In the genomic region with DNA sequence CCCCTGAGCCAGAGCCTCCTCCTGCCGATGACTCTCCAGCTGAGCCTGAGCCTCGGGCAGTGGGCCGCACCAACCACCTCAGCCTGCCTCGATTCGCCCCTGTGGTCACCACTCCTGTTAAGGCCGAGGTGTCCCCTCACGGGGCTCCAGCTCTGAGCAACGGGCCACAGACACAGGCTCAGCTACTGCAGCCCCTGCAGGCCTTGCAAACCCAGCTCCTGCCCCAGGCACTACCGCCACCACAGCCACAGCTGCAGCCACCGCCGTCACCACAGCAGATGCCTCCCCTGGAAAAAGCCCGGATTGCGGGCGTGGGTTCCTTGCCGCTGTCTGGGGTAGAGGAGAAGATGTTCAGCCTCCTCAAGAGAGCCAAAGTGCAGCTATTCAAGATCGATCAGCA, we compare ENCODE assay signal across 21 cellular contexts. TPM values are rescaled to one million over a fixed set of nuclear protein-coding genes. Genes with fewer than 3 reads are reported as not detected.
DNase-seq lines count a peak whose midpoint lies in the region; ATAC-seq, FAIRE-seq and TF ChIP-seq lines count a peak whose summit lies in the region.
"Had no signal": no experiment of that assay in that cellular context is flagged by ENCODE, and none has a peak within 500 bp of the region (broad histone marks: within the 10 kb centered on the region; RNA-seq: fewer than 3 reads in every experiment).

No MANE protein-coding gene starts in this region.

- SMC1A ChIA-PET in GM12878 (lab: Charles Lee; ENCODE audit: uncharacterized antibody, unreplicated experiment), result no interaction called here

- H3K4me1 ChIP-seq in heart left ventricle (peaks cover 3 to 26% (median 12%) of the 10 kb centered on the region in 12 donors), GM12878 (ENCODE audit: control insufficient read depth, insufficient read depth, low read length) (peaks cover 10% of the 10 kb centered on the region)

- peaks cover 26% of the 10 kb centered on the region for H3K79me2 ChIP-seq in GM12878 (ENCODE audit: control insufficient read depth, insufficient read depth, low read length)

- no peak for TF ChIP-seq CTCF in heart left ventricle (IDR thresholded peaks at IDR 0.05)
- TF ChIP-seq CTCF in GM12878 (IDR thresholded peaks at IDR 0.05 in 2 of 3, conservative IDR thresholded peaks at IDR 0.05 in 1 of 3; ENCODE audit: control insufficient read depth in 2 of 3, extremely low read depth in 1 of 3, insufficient read depth in 1 of 3, low read depth in 3 of 3, low read length in 3 of 3), result no peak

- TF ChIP-seq POLR2A in heart left ventricle (IDR thresholded peaks at IDR 0.05), result no peak
- peak; percentile 52 for TF ChIP-seq POLR2A in GM12878 (IDR thresholded peaks at IDR 0.05; ENCODE audit: low read depth, low read length)

- H3K9me3 Mint-ChIP-seq in stimulated activated naive CD8-positive, alpha-beta T cell treated with anti-CD3 and anti-CD28 coated beads, Interleukin-15, amount 100 ng/mL, for 72 hours, result no peaks in the 10 kb centered on the region

- 89 to 98% (median 94%) methylated on average over 5 to 16 of the region's 16 CpGs for WGBS in heart left ventricle, 4 donors
- WGBS in GM12878 (ENCODE audit: insufficient coverage, insufficient replicate concordance, low lambda C conversion rate, missing lambda C conversion rate), result 88% methylated on average over 16 of the region's 16 CpGs

- H2AFZ ChIP-seq in GM12878 (ENCODE audit: control insufficient read depth, low read depth, low read length), result no peak overlapping the region

- H3K27me3 ChIP-seq in heart left ventricle (no peaks in the 10 kb centered on the region), GM12878 (replicated peaks in 1 of 2; ENCODE audit: control insufficient read depth in 2 of 2, insufficient read depth in 2 of 2, low read length in 1 of 2) (no peaks in the 10 kb centered on the region)

- in situ Hi-C loops in GM12878 (cut with MboI), result no loop called here

- no peaks in the 10 kb centered on the region; the same call in 1 of the 2 replicates for H4K20me1 ChIP-seq in GM12878 (ENCODE audit: control insufficient read depth, insufficient read depth)

- no peaks in the 10 kb centered on the region for H3K27me3 Mint-ChIP-seq in stimulated activated naive CD8-positive, alpha-beta T cell treated with anti-CD3 and anti-CD28 coated beads, Interleukin-15, amount 100 ng/mL, for 72 hours

- H3K27ac ChIP-seq in heart left ventricle (no peak overlapping the region), GM12878 (ENCODE audit: control insufficient read depth, insufficient read depth) (no peak overlapping the region)
- H3K27ac ChIP-seq: C4-2B, coronary artery, left ventricle myocardium inferior, thoracic aorta had no signal

- intact Hi-C loops in Right ventricle myocardium inferior (cut with DNase I), result no loop called here
- intact Hi-C loops in heart left ventricle (cut with DNase I), result no loop called here
- intact Hi-C loops in GM12878 (cut with micrococcal nuclease; ENCODE audit: unreplicated experiment), result no loop called here

- H3K4me3 ChIP-seq in heart left ventricle, result no peak overlapping the region
- H3K4me3 ChIP-seq in GM12878, result no peak overlapping the region
- H3K4me3 ChIP-seq: coronary artery, left ventricle myocardium inferior, thoracic aorta had no signal

- POLR2A ChIA-PET in GM12878 (lab: Charles Lee), result no interaction called here

- BruUV-seq in GM12878 (replicated peaks; lab: Mats Ljungman, UMichigan), result no TSS peak

- H3K27ac Mint-ChIP-seq in stimulated activated naive CD8-positive, alpha-beta T cell treated with anti-CD3 and anti-CD28 coated beads, Interleukin-15, amount 100 ng/mL, for 72 hours, result peak overlapping the region; percentile 13 to 96

- peaks cover 53% of the 10 kb centered on the region for H3K4me1 Mint-ChIP-seq in stimulated activated naive CD8-positive, alpha-beta T cell treated with anti-CD3 and anti-CD28 coated beads, Interleukin-15, amount 100 ng/mL, for 72 hours

- DNase-seq in Right ventricle myocardium inferior (ENCODE audit: missing footprints) (peak; percentile 66), heart left ventricle (no peak), GM12878 (ENCODE audit: low read depth, low spot score) (no peak), DMS79 treated with DMSO at 0.1 percent for 48 hours (lab: John Stamatoyannopoulos, UW) (no peak), NCI-H187 treated with DMSO at 0.1 percent for 48 hours (lab: John Stamatoyannopoulos, UW) (no peak)
- no peak for DNase-seq in stimulated activated naive CD8-positive, alpha-beta T cell treated with anti-CD3 and anti-CD28 coated beads, Interleukin-15, amount 100 ng/mL, for 72 hours
- DNase-seq: activated CD4-positive, CD25-positive, alpha-beta regulatory T cell; head of caudate nucleus; IMR-90; left ventricle myocardium inferior; midbrain; MM.1S; NCI-H146; NCI-H526 treated with DMSO at 0.1 percent for 48 hours; posterior cingulate gyrus; T-helper 9 cell had no signal

- H3K9ac ChIP-seq in GM12878 (ENCODE audit: control insufficient read depth, insufficient read depth, low read length), result no peak overlapping the region

- H3K4me2 ChIP-seq in GM12878 (ENCODE audit: control insufficient read depth, insufficient read depth), result 0 out of 2 replicates have a peak overlapping the region, but pooled peaks have one; percentile 22

- RAD21 ChIA-PET in GM12878 (lab: Charles Lee; ENCODE audit: unreplicated experiment), result no interaction called here

- H3K36me3 ChIP-seq in heart left ventricle (peaks cover 8 to 68% (median 57%) of the 10 kb centered on the region in 9 donors), GM12878 (ENCODE audit: control insufficient read depth in 2 of 2, insufficient read depth in 2 of 2, low read length in 1 of 2) (peaks cover 23 to 31% of the 10 kb centered on the region in 2 experiments)

- H3K9me3 ChIP-seq in heart left ventricle (no peaks in the 10 kb centered on the region), GM12878 (replicated peaks; ENCODE audit: control insufficient read depth, insufficient read depth, low read length) (no peaks in the 10 kb centered on the region)
- H3K9me3 ChIP-seq: left ventricle myocardium inferior, thoracic aorta had no signal

- ATAC-seq in Right ventricle myocardium inferior (no peak), heart left ventricle (no peak), GM12878 (no peak)
- no peak for ATAC-seq in stimulated activated naive CD8-positive, alpha-beta T cell treated with anti-CD3 and anti-CD28 coated beads, Interleukin-15, amount 100 ng/mL, for 72 hours
- ATAC-seq: sciatic nerve had no signal

- FAIRE-seq in GM12878 (lab: Jason Lieb, UNC), result no peak

- CTCF ChIA-PET in GM12878 (lab: Yijun Ruan, JAX), result no interaction called here

- no peak for TF ChIP-seq EP300 in GM12878 (IDR thresholded peaks at IDR 0.05; ENCODE audit: borderline replicate concordance in 1 of 2, control insufficient read depth in 1 of 2, low read depth in 2 of 2, low read length in 2 of 2)

- H3K4me3 Mint-ChIP-seq in stimulated activated naive CD8-positive, alpha-beta T cell treated with anti-CD3 and anti-CD28 coated beads, Interleukin-15, amount 100 ng/mL, for 72 hours, result peak overlapping the region in 1 of 2 donors; percentile 56

- TF ChIP-seq RAD21 in GM12878 (IDR thresholded peaks at IDR 0.05; ENCODE audit: insufficient read depth, low read depth, low read length), result no peak

RNA-seq across cellular contexts. Expression of a gene that starts 3.6 kb away (rescaled TPM):
- total RNA-seq in Right ventricle myocardium inferior, result 12.7 TPM
- total RNA-seq in heart left ventricle, result 10 to 100 TPM; 11.3 to 24.5 (median 15.7) TPM
- polyA plus RNA-seq in heart left ventricle, result 10 to 100 TPM; 13.9 to 15.8 TPM
- 27.0 and 31.3 TPM in 2 replicates for total RNA-seq in GM12878 (2013; cell fraction: nucleolus; rRNA removed)
- total RNA-seq in GM12878 (2014; rRNA removed), result 5.3 and 7.8 TPM in 2 replicates
- 3.8 and 3.9 TPM in 2 replicates for total RNA-seq in GM12878 (2014; rRNA removed; fragmentation: Illumina TruSeq; extraction: Trizol)
- 35.3 and 35.6 TPM in 2 replicates for total RNA-seq in GM12878 (2021)
- polyA plus RNA-seq in GM12878 (2011; ENCODE audit: low read depth), result 15.0 TPM
- polyA plus RNA-seq in GM12878 (2011; rRNA removed), result 6.8 and 14.9 TPM in 2 replicates
- 19.6 and 23.0 TPM in 2 replicates for polyA plus RNA-seq in GM12878 (2011; cell fraction: cytosol; rRNA removed)
- 112 and 185 TPM in 2 replicates for polyA plus RNA-seq in GM12878 (2011; cell fraction: nucleus; rRNA removed)
- 29.0 and 37.1 TPM in 2 replicates for polyA plus RNA-seq in GM12878 (2012)
- 7.6 and 14.7 TPM in 2 replicates for polyA plus RNA-seq in GM12878 (2014; fragmentation: Illumina TruSeq; extraction: Trizol)
- polyA plus RNA-seq in GM12878 (2014; fragmentation: Nextera tagmentation; extraction: Ambion mirVana), result under 1 TPM; 0.71 to 0.91 TPM
- 21.9 and 23.0 TPM in 2 replicates for polyA plus RNA-seq in GM12878 (2014; rRNA removed)
- 1 to 10 TPM; 4.0 to 4.1 TPM for polyA plus RNA-seq in GM12878 (2016; fragmentation: Nextera tagmentation; extraction: Ambion mirVana)
- polyA minus RNA-seq in GM12878 (2011; rRNA and poly(A)+ RNA removed), result 8.0 and 8.4 TPM in 2 replicates
- polyA minus RNA-seq in GM12878 (2011; cell fraction: cytosol; rRNA and poly(A)+ RNA removed), result 6.1 and 10.9 TPM in 2 replicates
- 10.0 and 17.1 TPM in 2 replicates for polyA minus RNA-seq in GM12878 (2011; cell fraction: nucleus; rRNA and poly(A)+ RNA removed)

RNA-seq across cellular contexts. Expression of a gene that starts 17.0 kb away (rescaled TPM):
- total RNA-seq in Right ventricle myocardium inferior (not detected), heart left ventricle (under 1 TPM in 1 of 9 donors, not detected in 8; 0.24 TPM), GM12878 (2014; rRNA removed) (11.0 and 13.9 TPM in 2 replicates), GM12878 (2014; rRNA removed; fragmentation: Illumina TruSeq; extraction: Trizol) (11.0 and 11.4 TPM in 2 replicates), GM12878 (2021) (45.6 and 46.7 TPM in 2 replicates)
- polyA plus RNA-seq in heart left ventricle (not detected), GM12878 (2011; rRNA removed) (10.2 and 18.2 TPM in 2 replicates), GM12878 (2014; fragmentation: Illumina TruSeq; extraction: Trizol) (6.2 and 13.2 TPM in 2 replicates), GM12878 (2014; fragmentation: Nextera tagmentation; extraction: Ambion mirVana) (1 to 10 TPM; 1.0 to 3.6 TPM), GM12878 (2014; rRNA removed) (34.7 and 36.7 TPM in 2 replicates), GM12878 (2016; fragmentation: Nextera tagmentation; extraction: Ambion mirVana) (10 to 100 TPM; 32.4 to 36.4 TPM)
- total RNA-seq in GM12878 (2013; cell fraction: nucleolus; rRNA removed), result 41.3 and 46.9 TPM in 2 replicates
- 7.2 TPM for polyA plus RNA-seq in GM12878 (2011; ENCODE audit: low read depth)
- polyA plus RNA-seq in GM12878 (2011; cell fraction: cytosol; rRNA removed), result 15.1 and 26.3 TPM in 2 replicates
- polyA plus RNA-seq in GM12878 (2011; cell fraction: nucleus; rRNA removed), result 78.5 and 107 TPM in 2 replicates
- 22.0 and 36.4 TPM in 2 replicates for polyA plus RNA-seq in GM12878 (2012)
- 6.7 and 12.7 TPM in 2 replicates for polyA minus RNA-seq in GM12878 (2011; rRNA and poly(A)+ RNA removed)
- polyA minus RNA-seq in GM12878 (2011; cell fraction: cytosol; rRNA and poly(A)+ RNA removed), result 8.8 and 10.2 TPM in 2 replicates
- polyA minus RNA-seq in GM12878 (2011; cell fraction: nucleus; rRNA and poly(A)+ RNA removed), result 17.0 and 21.9 TPM in 2 replicates
- total RNA-seq: IMR-90, left ventricle myocardium inferior, thoracic aorta had no signal
- polyA plus RNA-seq: IMR-90, neural cell had no signal

RNA-seq across cellular contexts. Expression of a gene that starts 20.9 kb away (rescaled TPM):
- 5.1 TPM for total RNA-seq in Right ventricle myocardium inferior
- total RNA-seq in heart left ventricle, result 10 to 100 TPM in 1 of 9 donors, 1 to 10 TPM in 7, under 1 TPM in 1; 0.74 to 25.2 (median 3.6) TPM
- polyA plus RNA-seq in heart left ventricle, result 10 to 100 TPM in 1 of 2 donors, 1 to 10 TPM in 1; 3.4 to 10.8 TPM
- 16.2 and 19.9 TPM in 2 replicates for total RNA-seq in GM12878 (2013; cell fraction: nucleolus; rRNA removed)
- total RNA-seq in GM12878 (2014; rRNA removed), result 27.2 and 28.7 TPM in 2 replicates
- 8.3 and 9.1 TPM in 2 replicates for total RNA-seq in GM12878 (2014; rRNA removed; fragmentation: Illumina TruSeq; extraction: Trizol)
- total RNA-seq in GM12878 (2021), result 35.3 and 41.7 TPM in 2 replicates
- polyA plus RNA-seq in GM12878 (2011; ENCODE audit: low read depth), result 11.1 TPM
- polyA plus RNA-seq in GM12878 (2011; rRNA removed), result 10.1 and 22.4 TPM in 2 replicates
- 46.7 and 55.5 TPM in 2 replicates for polyA plus RNA-seq in GM12878 (2011; cell fraction: cytosol; rRNA removed)
- 75.6 and 89.2 TPM in 2 replicates for polyA plus RNA-seq in GM12878 (2011; cell fraction: nucleus; rRNA removed)
- polyA plus RNA-seq in GM12878 (2012), result 30.0 and 41.7 TPM in 2 replicates
- polyA plus RNA-seq in GM12878 (2014; fragmentation: Illumina TruSeq; extraction: Trizol), result 5.9 and 8.7 TPM in 2 replicates
- polyA plus RNA-seq in GM12878 (2014; fragmentation: Nextera tagmentation; extraction: Ambion mirVana), result 10 to 100 TPM in 1 of 2 experiments, 1 to 10 TPM in 1; 2.5 to 11.9 TPM
- 39.9 and 47.9 TPM in 2 replicates for polyA plus RNA-seq in GM12878 (2014; rRNA removed)
- polyA plus RNA-seq in GM12878 (2016; fragmentation: Nextera tagmentation; extraction: Ambion mirVana), result 10 to 100 TPM; 36.4 to 36.8 TPM
- polyA minus RNA-seq in GM12878 (2011; rRNA and poly(A)+ RNA removed), result 7.2 and 17.9 TPM in 2 replicates
- 9.4 and 12.4 TPM in 2 replicates for polyA minus RNA-seq in GM12878 (2011; cell fraction: cytosol; rRNA and poly(A)+ RNA removed)
- 11.1 and 12.0 TPM in 2 replicates for polyA minus RNA-seq in GM12878 (2011; cell fraction: nucleus; rRNA and poly(A)+ RNA removed)

RNA-seq across cellular contexts. Expression of a gene that starts 23.8 kb away (rescaled TPM):
- total RNA-seq in Right ventricle myocardium inferior (19.5 TPM), heart left ventricle (10 to 100 TPM; 14.3 to 32.8 (median 20.9) TPM), GM12878 (2014; rRNA removed) (9.4 and 14.0 TPM in 2 replicates), GM12878 (2014; rRNA removed; fragmentation: Illumina TruSeq; extraction: Trizol) (7.9 and 9.3 TPM in 2 replicates), GM12878 (2021) (13.0 and 16.4 TPM in 2 replicates)
- polyA plus RNA-seq in heart left ventricle (10 to 100 TPM in 1 of 2 donors, 1 to 10 TPM in 1; 7.2 to 27.1 TPM), GM12878 (2011; rRNA removed) (11.8 and 16.2 TPM in 2 replicates), GM12878 (2014; fragmentation: Illumina TruSeq; extraction: Trizol) (9.6 and 13.4 TPM in 2 replicates), GM12878 (2014; fragmentation: Nextera tagmentation; extraction: Ambion mirVana) (10 to 100 TPM in 1 of 2 experiments, 1 to 10 TPM in 1; 9.6 to 13.7 TPM), GM12878 (2014; rRNA removed) (21.6 and 22.1 TPM in 2 replicates), GM12878 (2016; fragmentation: Nextera tagmentation; extraction: Ambion mirVana) (10 to 100 TPM; 17.1 to 17.4 TPM)
- total RNA-seq in GM12878 (2013; cell fraction: nucleolus; rRNA removed), result 13.8 and 17.3 TPM in 2 replicates
- 14.2 TPM for polyA plus RNA-seq in GM12878 (2011; ENCODE audit: low read depth)
- polyA plus RNA-seq in GM12878 (2011; cell fraction: cytosol; rRNA removed), result 20.8 and 27.3 TPM in 2 replicates
- 93.8 and 102 TPM in 2 replicates for polyA plus RNA-seq in GM12878 (2011; cell fraction: nucleus; rRNA removed)
- polyA plus RNA-seq in GM12878 (2012), result 18.6 and 26.0 TPM in 2 replicates
- polyA minus RNA-seq in GM12878 (2011; rRNA and poly(A)+ RNA removed), result 12.8 and 16.6 TPM in 2 replicates
- polyA minus RNA-seq in GM12878 (2011; cell fraction: cytosol; rRNA and poly(A)+ RNA removed), result 8.8 and 10.0 TPM in 2 replicates
- 14.4 and 23.5 TPM in 2 replicates for polyA minus RNA-seq in GM12878 (2011; cell fraction: nucleus; rRNA and poly(A)+ RNA removed)

RNA-seq across cellular contexts. Expression of a gene that starts 24.1 kb away (rescaled TPM):
- total RNA-seq in Right ventricle myocardium inferior (44.7 TPM), heart left ventricle (10 to 100 TPM; 25.2 to 69.0 (median 40.9) TPM), GM12878 (2014; rRNA removed) (37.8 and 39.4 TPM in 2 replicates), GM12878 (2014; rRNA removed; fragmentation: Illumina TruSeq; extraction: Trizol) (34.3 and 34.7 TPM in 2 replicates), GM12878 (2021) (35.6 and 42.9 TPM in 2 replicates)
- polyA plus RNA-seq in heart left ventricle (10 to 100 TPM; 52.6 to 95.1 TPM), GM12878 (2011; rRNA removed) (10.5 and 14.4 TPM in 2 replicates), GM12878 (2014; fragmentation: Illumina TruSeq; extraction: Trizol) (29.9 and 35.1 TPM in 2 replicates), GM12878 (2014; fragmentation: Nextera tagmentation; extraction: Ambion mirVana) (100 to 1,000 TPM; 143 to 178 TPM), GM12878 (2014; rRNA removed) (32.3 and 44.0 TPM in 2 replicates), GM12878 (2016; fragmentation: Nextera tagmentation; extraction: Ambion mirVana) (10 to 100 TPM; 62.6 to 66.7 TPM)
- total RNA-seq in GM12878 (2013; cell fraction: nucleolus; rRNA removed), result 2.8 and 4.2 TPM in 2 replicates
- 6.0 TPM for polyA plus RNA-seq in GM12878 (2011; ENCODE audit: low read depth)
- 23.6 and 28.8 TPM in 2 replicates for polyA plus RNA-seq in GM12878 (2011; cell fraction: cytosol; rRNA removed)
- polyA plus RNA-seq in GM12878 (2011; cell fraction: nucleus; rRNA removed), result 14.0 and 17.6 TPM in 2 replicates
- polyA plus RNA-seq in GM12878 (2012), result 35.0 and 36.0 TPM in 2 replicates
- polyA minus RNA-seq in GM12878 (2011; rRNA and poly(A)+ RNA removed), result 9.1 and 21.3 TPM in 2 replicates
- 4.5 and 4.8 TPM in 2 replicates for polyA minus RNA-seq in GM12878 (2011; cell fraction: cytosol; rRNA and poly(A)+ RNA removed)
- 3.5 and 3.9 TPM in 2 replicates for polyA minus RNA-seq in GM12878 (2011; cell fraction: nucleus; rRNA and poly(A)+ RNA removed)

Comparison
In these comparisons a context has a peak if more than half of its experiments do, and no peak if none do; other contexts are left out.
1. RNA of a gene that starts 17.0 kb away (total RNA-seq): 11.0 to 46.9 TPM in GM12878; not detected in Right ventricle myocardium inferior (single experiment) and 0.24 TPM in heart left ventricle; every median in the first group is over 4 times any median in the second.